17 cellular contexts compared by ENCODE assay signal in genomic region chr11:66066751-66067150, GRCh38. TPM values are rescaled to one million over a fixed set of nuclear protein-coding genes. Genes with fewer than 3 reads are reported as not detected.
DNase-seq lines count a peak whose midpoint lies in the region; ATAC-seq and TF ChIP-seq lines count a peak whose summit lies in the region.
"Had no signal": no experiment of that assay in that cellular context is flagged by ENCODE, and none has a peak within 500 bp of the region (broad histone marks: within the 10 kb centered on the region; RNA-seq: fewer than 3 reads in every experiment).

No MANE protein-coding gene starts in this region.

- peaks cover 28% of the 10 kb centered on the region for H4K20me1 ChIP-seq in KMS-11 (ENCODE audit: insufficient read depth)

- intact Hi-C loops in activated CD4-positive, alpha-beta T cell treated with anti-CD3 and anti-CD28 coated beads, Interleukin-2, amount 10 ng/mL, durations not matched to agents 24 days and 14 days (cut with micrococcal nuclease) = no loop called here

- peaks cover 87% of the 10 kb centered on the region for H3K4me1 ChIP-seq in KMS-11 (ENCODE audit: low read depth, poor library complexity, severe bottlenecking)

- TF ChIP-seq CTCF in KMS-11 (conservative IDR thresholded peaks at IDR 0.05; ENCODE audit: low read depth, low read length) (no peak), osteocyte (IDR thresholded peaks at IDR 0.05) (no peak)

- H3K4me3 ChIP-seq in KMS-11 (IDR thresholded peaks at IDR 0.05; ENCODE audit: insufficient read depth, low read depth, low read length) = no peak overlapping the region
- H3K4me3 ChIP-seq: dorsolateral prefrontal cortex, left lung had no signal

- peak overlapping the region; percentile 57 for H3K27ac Mint-ChIP-seq in activated CD4-positive, alpha-beta T cell treated with anti-CD3 and anti-CD28 coated beads, Interleukin-2, amount 10 ng/mL, durations not matched to agents 24 days and 14 days
- H3K27ac Mint-ChIP-seq in activated naive CD8-positive, alpha-beta T cell treated with anti-CD3 and anti-CD28 coated beads, Interleukin-2, amount 50 U/mL, for 24 hours = peak overlapping the region; percentile 37
- H3K27ac Mint-ChIP-seq in osteocyte (ENCODE audit: unreplicated experiment) = peak overlapping the region; percentile 31

- peaks cover 58% of the 10 kb centered on the region for H3K79me2 ChIP-seq in KMS-11 (ENCODE audit: insufficient read depth, low read depth)

- peaks cover 71% of the 10 kb centered on the region for H3K36me3 Mint-ChIP-seq in activated CD4-positive, alpha-beta T cell treated with anti-CD3 and anti-CD28 coated beads, Interleukin-2, amount 10 ng/mL, durations not matched to agents 24 days and 14 days (ENCODE audit: low read depth)
- peaks cover 71% of the 10 kb centered on the region for H3K36me3 Mint-ChIP-seq in activated naive CD8-positive, alpha-beta T cell treated with anti-CD3 and anti-CD28 coated beads, Interleukin-2, amount 50 U/mL, for 24 hours (ENCODE audit: low read depth)
- H3K36me3 Mint-ChIP-seq in osteocyte (ENCODE audit: unreplicated experiment) = peaks cover 60% of the 10 kb centered on the region

- H3K27me3 Mint-ChIP-seq in activated CD4-positive, alpha-beta T cell treated with anti-CD3 and anti-CD28 coated beads, Interleukin-2, amount 10 ng/mL, durations not matched to agents 24 days and 14 days = no peaks in the 10 kb centered on the region
- H3K27me3 Mint-ChIP-seq in activated naive CD8-positive, alpha-beta T cell treated with anti-CD3 and anti-CD28 coated beads, Interleukin-2, amount 50 U/mL, for 24 hours = no peaks in the 10 kb centered on the region
- no peaks in the 10 kb centered on the region for H3K27me3 Mint-ChIP-seq in osteocyte (ENCODE audit: unreplicated experiment)

- H3K27ac ChIP-seq in KMS-11 = peak overlapping the region; percentile 90; the same call in 1 of the 2 replicates
- H3K27ac ChIP-seq: left lung had no signal

- DNase-seq in activated CD4-positive, alpha-beta T cell treated with anti-CD3 and anti-CD28 coated beads, Interleukin-2, amount 10 ng/mL, durations not matched to agents 24 days and 14 days = no peak
- no peak for DNase-seq in activated CD4-positive, alpha-beta T cell treated with anti-CD3 and anti-CD28 coated beads for 48 hours
- DNase-seq in activated naive CD8-positive, alpha-beta T cell treated with anti-CD3 and anti-CD28 coated beads, Interleukin-2, amount 50 U/mL, for 24 hours = no peak
- DNase-seq in osteocyte (ENCODE audit: extremely low spot score, unreplicated experiment) (no peak), NCI-H526 treated with DMSO at 0.1 percent for 48 hours (lab: John Stamatoyannopoulos, UW) (no peak), CD1c-positive myeloid dendritic cell (ENCODE audit: extremely low spot score) (no peak)
- DNase-seq: anterior cingulate cortex, dorsolateral prefrontal cortex, hippocampal formation, left lung, Right ventricle myocardium superior had no signal

- H3K4me2 ChIP-seq in KMS-11 = peak overlapping the region; percentile 81; the same call in 1 of the 2 replicates

- H3K9ac ChIP-seq in KMS-11 = no peak overlapping the region

- no peaks in the 10 kb centered on the region for H3K9me3 Mint-ChIP-seq in activated CD4-positive, alpha-beta T cell treated with anti-CD3 and anti-CD28 coated beads, Interleukin-2, amount 10 ng/mL, durations not matched to agents 24 days and 14 days
- no peaks in the 10 kb centered on the region for H3K9me3 Mint-ChIP-seq in activated naive CD8-positive, alpha-beta T cell treated with anti-CD3 and anti-CD28 coated beads, Interleukin-2, amount 50 U/mL, for 24 hours
- H3K9me3 Mint-ChIP-seq in osteocyte (ENCODE audit: unreplicated experiment) = no peaks in the 10 kb centered on the region
- H3K9me3 Mint-ChIP-seq: nephron had no signal

- no peak for ATAC-seq in activated naive CD8-positive, alpha-beta T cell treated with anti-CD3 and anti-CD28 coated beads, Interleukin-2, amount 50 U/mL, for 24 hours
- ATAC-seq in GM21576 (IDR thresholded peaks at IDR 0.05; ENCODE audit: unreplicated experiment) = no peak
- ATAC-seq: left lung had no signal

- H2AFZ ChIP-seq in KMS-11 (ENCODE audit: low read depth) = no peak overlapping the region

- H3K36me3 ChIP-seq in KMS-11 (ENCODE audit: insufficient read depth) = peaks cover 36% of the 10 kb centered on the region

- no peak overlapping the region for H3K4me3 Mint-ChIP-seq in activated CD4-positive, alpha-beta T cell treated with anti-CD3 and anti-CD28 coated beads, Interleukin-2, amount 10 ng/mL, durations not matched to agents 24 days and 14 days
- no peak overlapping the region for H3K4me3 Mint-ChIP-seq in activated naive CD8-positive, alpha-beta T cell treated with anti-CD3 and anti-CD28 coated beads, Interleukin-2, amount 50 U/mL, for 24 hours
- no peak overlapping the region for H3K4me3 Mint-ChIP-seq in osteocyte (ENCODE audit: unreplicated experiment)

- peaks cover 46% of the 10 kb centered on the region for H3K4me1 Mint-ChIP-seq in activated CD4-positive, alpha-beta T cell treated with anti-CD3 and anti-CD28 coated beads, Interleukin-2, amount 10 ng/mL, durations not matched to agents 24 days and 14 days
- peaks cover 58% of the 10 kb centered on the region for H3K4me1 Mint-ChIP-seq in activated naive CD8-positive, alpha-beta T cell treated with anti-CD3 and anti-CD28 coated beads, Interleukin-2, amount 50 U/mL, for 24 hours
- peaks cover 23% of the 10 kb centered on the region for H3K4me1 Mint-ChIP-seq in osteocyte (ENCODE audit: unreplicated experiment)

- 0 out of 2 replicates have a peak, but pooled peaks cover 5% of the 10 kb centered on the region for H3K27me3 ChIP-seq in KMS-11 (ENCODE audit: insufficient read depth, low read depth)
- H3K27me3 ChIP-seq: dorsolateral prefrontal cortex, left lung had no signal

RNA-seq across cellular contexts. Expression of gene PACS1, which starts 3.3 kb away (rescaled TPM):
- 90.9 and 96.7 TPM in 2 replicates for total RNA-seq in activated CD4-positive, alpha-beta T cell treated with anti-CD3 and anti-CD28 coated beads, Interleukin-2, amount 10 ng/mL, durations not matched to agents 24 days and 14 days
- total RNA-seq in osteocyte = 83.8 and 84.9 TPM in 2 replicates

RNA-seq across cellular contexts. Expression of gene SF3B2, which starts 14.6 kb away (rescaled TPM):
- total RNA-seq in activated CD4-positive, alpha-beta T cell treated with anti-CD3 and anti-CD28 coated beads, Interleukin-2, amount 10 ng/mL, durations not matched to agents 24 days and 14 days = 283 and 284 TPM in 2 replicates
- total RNA-seq in osteocyte = 193 and 198 TPM in 2 replicates

RNA-seq across cellular contexts. Expression of gene GAL3ST3, which starts 17.8 kb away (rescaled TPM):
- total RNA-seq in activated CD4-positive, alpha-beta T cell treated with anti-CD3 and anti-CD28 coated beads, Interleukin-2, amount 10 ng/mL, durations not matched to agents 24 days and 14 days = not detected in 2 replicates
- 0.71 and 0.94 TPM in 2 replicates for total RNA-seq in osteocyte
- total RNA-seq: fibroblast of lung, left lung had no signal

RNA-seq across cellular contexts. Expression of gene CATSPER1, which starts 40.5 kb away (rescaled TPM):
- total RNA-seq in activated CD4-positive, alpha-beta T cell treated with anti-CD3 and anti-CD28 coated beads, Interleukin-2, amount 10 ng/mL, durations not matched to agents 24 days and 14 days = 0.28 and 0.30 TPM in 2 replicates
- total RNA-seq in osteocyte = 0.54 and 1.1 TPM in 2 replicates
- total RNA-seq: A673, fibroblast of lung, Right ventricle myocardium superior, urinary bladder had no signal

RNA-seq across cellular contexts. Expression of gene CST6, which starts 54.9 kb away (rescaled TPM):
- 0.45 and 1.5 TPM in 2 replicates for total RNA-seq in activated CD4-positive, alpha-beta T cell treated with anti-CD3 and anti-CD28 coated beads, Interleukin-2, amount 10 ng/mL, durations not matched to agents 24 days and 14 days
- not detected in 2 replicates for total RNA-seq in osteocyte
- total RNA-seq: Right ventricle myocardium superior had no signal
